In the genomic region with DNA sequence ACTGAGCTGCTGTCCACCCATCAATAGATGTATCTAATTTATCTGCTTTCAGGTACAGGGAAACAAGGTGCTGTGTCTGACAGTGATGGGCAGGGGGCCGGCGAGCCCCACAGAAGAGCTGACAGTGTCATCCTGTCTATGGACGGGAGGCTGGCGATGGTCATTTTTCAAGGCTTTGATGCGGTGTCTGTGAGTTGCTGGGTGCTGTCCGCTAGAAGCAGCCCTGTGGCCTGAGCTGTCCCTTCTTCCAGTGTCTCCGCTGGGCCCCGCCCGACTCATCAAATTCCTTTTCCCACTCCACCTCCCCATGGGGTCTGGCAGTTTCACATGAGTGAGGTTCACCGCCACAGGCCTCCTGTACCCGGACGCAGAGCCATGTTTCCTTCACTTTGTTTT, we compare ENCODE assay signal across 19 cellular contexts.
DNase-seq lines count a peak whose midpoint lies in the region; ATAC-seq and TF ChIP-seq lines count a peak whose summit lies in the region.
"Had no signal": no experiment of that assay in that cellular context is flagged by ENCODE, and none has a peak within 500 bp of the region (broad histone marks: within the 10 kb centered on the region; RNA-seq: fewer than 3 reads in every experiment).

No MANE protein-coding gene starts in this region.

- no peaks in the 10 kb centered on the region for H3K9me3 ChIP-seq in esophagus muscularis mucosa
- no peaks in the 10 kb centered on the region for H3K9me3 ChIP-seq in neuronal stem cell (replicated peaks in 1 of 2; ENCODE audit: control insufficient read depth in 2 of 2, insufficient read depth in 1 of 2, low read depth in 1 of 2, low read length in 2 of 2)

- peak; percentile 12 for DNase-seq in activated CD8-positive, alpha-beta memory T cell treated with anti-CD3 and anti-CD28 coated beads, Interleukin-2, amount 10 ng/mL, durations not matched to agents 7 days and 5 days
- no peak for DNase-seq in activated CD8-positive, alpha-beta memory T cell treated with anti-CD3 and anti-CD28 coated beads, Interleukin-2, amount 50 U/mL, for 48 hours
- DNase-seq in esophagus muscularis mucosa (ENCODE audit: extremely low spot score) = peak; percentile 74
- no peak for DNase-seq in neuronal stem cell (ENCODE audit: low spot score)
- DNase-seq in SKM-1 treated with dmso at 0.1 percent for 144 hours (lab: John Stamatoyannopoulos, UW; ENCODE audit: unreplicated experiment) = no peak
- DNase-seq: 8988T; CD4-positive, alpha-beta memory T cell; DMS153; DMS79; GDM1; GOT3; H7; HFFc6 had no signal

- peaks cover 0 to 16% (median 0%) of the 10 kb centered on the region in 4 donors for H3K27me3 ChIP-seq in esophagus muscularis mucosa
- peaks cover 0 to 11% (median 0%) of the 10 kb centered on the region in 3 experiments for H3K27me3 ChIP-seq in neuronal stem cell (ENCODE audit: control insufficient read depth in 3 of 3, insufficient read depth in 3 of 3, low read depth in 1 of 3, low read length in 3 of 3)
- H3K27me3 ChIP-seq: BLaER1 had no signal

- H3K9me3 Mint-ChIP-seq in activated CD8-positive, alpha-beta memory T cell treated with anti-CD3 and anti-CD28 coated beads, Interleukin-2, amount 10 ng/mL, durations not matched to agents 7 days and 5 days (ENCODE audit: low read depth) = no peaks in the 10 kb centered on the region
- H3K9me3 Mint-ChIP-seq: HFFc6 had no signal

- no peak overlapping the region for H2BK5ac ChIP-seq in neuronal stem cell (ENCODE audit: low read length)

- H3K27me3 Mint-ChIP-seq in activated CD8-positive, alpha-beta memory T cell treated with anti-CD3 and anti-CD28 coated beads, Interleukin-2, amount 10 ng/mL, durations not matched to agents 7 days and 5 days = peaks cover 7% of the 10 kb centered on the region

- no peak overlapping the region for H3K4ac ChIP-seq in neuronal stem cell (ENCODE audit: low read length)

- no peak overlapping the region for H3K4me2 ChIP-seq in neuronal stem cell (ENCODE audit: insufficient read depth, low read length, poor library complexity, severe bottlenecking)
- H3K4me2 ChIP-seq: BLaER1 had no signal

- peak overlapping the region; percentile 28 for H3K23ac ChIP-seq in neuronal stem cell (ENCODE audit: low read depth, low read length, poor library complexity)

- H2BK12ac ChIP-seq in neuronal stem cell (ENCODE audit: low read length) = no peak overlapping the region

- no peak overlapping the region for H4K91ac ChIP-seq in neuronal stem cell (ENCODE audit: low read depth, low read length, poor library complexity)

- no peak overlapping the region for H3K14ac ChIP-seq in neuronal stem cell (ENCODE audit: low read length)

- H3K27ac Mint-ChIP-seq in activated CD8-positive, alpha-beta memory T cell treated with anti-CD3 and anti-CD28 coated beads, Interleukin-2, amount 10 ng/mL, durations not matched to agents 7 days and 5 days = no peak overlapping the region
- H3K27ac Mint-ChIP-seq: CD4-positive, alpha-beta memory T cell; HFFc6 had no signal

- no peak for ATAC-seq in activated CD8-positive, alpha-beta memory T cell treated with anti-CD3 and anti-CD28 coated beads, Interleukin-2, amount 10 ng/mL, durations not matched to agents 7 days and 5 days
- ATAC-seq in HG02571 (IDR thresholded peaks at IDR 0.05; ENCODE audit: unreplicated experiment) (no peak), GM18861 (IDR thresholded peaks at IDR 0.05; ENCODE audit: unreplicated experiment) (no peak)
- ATAC-seq: HCT116, HepG2 had no signal

- H3K9ac ChIP-seq in neuronal stem cell (ENCODE audit: low read depth, low read length, poor library complexity) = no peak overlapping the region
- H3K9ac ChIP-seq: BLaER1 had no signal

- H3K4me1 ChIP-seq in esophagus muscularis mucosa (no peaks in the 10 kb centered on the region), neuronal stem cell (ENCODE audit: control insufficient read depth in 2 of 2, insufficient read depth in 1 of 2, low read depth in 1 of 2, low read length in 2 of 2) (no peaks in the 10 kb centered on the region)

- H3K36me3 ChIP-seq in esophagus muscularis mucosa (no peaks in the 10 kb centered on the region), neuronal stem cell (replicated peaks in 1 of 2; ENCODE audit: control insufficient read depth in 2 of 2, insufficient read depth in 2 of 2, low read length in 2 of 2) (no peaks in the 10 kb centered on the region)
- H3K36me3 ChIP-seq: BLaER1 had no signal

- H3K79me1 ChIP-seq in neuronal stem cell (ENCODE audit: low read depth, low read length) = no peaks in the 10 kb centered on the region

- H2BK15ac ChIP-seq in neuronal stem cell (ENCODE audit: low read length) = no peak overlapping the region

- no peak overlapping the region for H2BK120ac ChIP-seq in neuronal stem cell (ENCODE audit: low read depth, low read length)

- H3K18ac ChIP-seq in neuronal stem cell (ENCODE audit: low read length) = no peak overlapping the region

- no peak overlapping the region for H2AK5ac ChIP-seq in neuronal stem cell (ENCODE audit: low read depth, low read length)

- H3K36me3 Mint-ChIP-seq in activated CD8-positive, alpha-beta memory T cell treated with anti-CD3 and anti-CD28 coated beads, Interleukin-2, amount 10 ng/mL, durations not matched to agents 7 days and 5 days = no peaks in the 10 kb centered on the region
- H3K36me3 Mint-ChIP-seq: CD14-positive monocyte; CD4-positive, alpha-beta memory T cell had no signal

- 94% methylated on average over 12 of the region's 12 CpGs for WGBS in esophagus muscularis mucosa
- no CpG with 5 or more reads among the region's 12 CpGs for WGBS in neuronal stem cell (ENCODE audit: extremely low coverage in 2 of 2, insufficient read length in 2 of 2, insufficient replicate concordance in 1 of 2), 2 donors

- no peak overlapping the region for H4K8ac ChIP-seq in neuronal stem cell (ENCODE audit: low read depth, low read length)

- H3K4me1 Mint-ChIP-seq in activated CD8-positive, alpha-beta memory T cell treated with anti-CD3 and anti-CD28 coated beads, Interleukin-2, amount 10 ng/mL, durations not matched to agents 7 days and 5 days = no peaks in the 10 kb centered on the region
- H3K4me1 Mint-ChIP-seq: CD14-positive monocyte had no signal

- H3K4me3 Mint-ChIP-seq in activated CD8-positive, alpha-beta memory T cell treated with anti-CD3 and anti-CD28 coated beads, Interleukin-2, amount 10 ng/mL, durations not matched to agents 7 days and 5 days = no peak overlapping the region
- H3K4me3 Mint-ChIP-seq: CD14-positive monocyte; CD4-positive, alpha-beta memory T cell; HFFc6 had no signal

- intact Hi-C loops in esophagus muscularis mucosa (cut with DNase I) = no loop called here

- H3K4me3 ChIP-seq in esophagus muscularis mucosa (no peak overlapping the region), neuronal stem cell (ENCODE audit: low read length in 2 of 2) (no peak overlapping the region)
- H3K4me3 ChIP-seq: BLaER1 had no signal

- H3K27ac ChIP-seq in esophagus muscularis mucosa (replicated peaks in 1 of 4) (no peak overlapping the region), neuronal stem cell (replicated peaks; ENCODE audit: low read length) (no peak overlapping the region)
- H3K27ac ChIP-seq: BLaER1 had no signal

- no peak for TF ChIP-seq POLR2A in esophagus muscularis mucosa (IDR thresholded peaks at IDR 0.05; ENCODE audit: low read depth)

- CTCF ChIA-PET in activated CD8-positive, alpha-beta memory T cell treated with anti-CD3 and anti-CD28 coated beads, Interleukin-2, amount 10 ng/mL, durations not matched to agents 7 days and 5 days (lab: Charles Lee) = no interaction called here

- TF ChIP-seq CTCF in esophagus muscularis mucosa (IDR thresholded peaks at IDR 0.05) = no peak

- no peak for TF ChIP-seq EP300 in esophagus muscularis mucosa (IDR thresholded peaks at IDR 0.05)

- H2AFZ ChIP-seq in neuronal stem cell (ENCODE audit: low read length) = no peak overlapping the region

Comparison
In these comparisons a context has a peak if more than half of its experiments do, and no peak if none do; other contexts are left out.
1. DNase-seq: peak in activated CD8-positive, alpha-beta memory T cell treated with anti-CD3 and anti-CD28 coated beads, Interleukin-2, amount 10 ng/mL, durations not matched to agents 7 days and 5 days (single experiment) and esophagus muscularis mucosa (single experiment); none in activated CD8-positive, alpha-beta memory T cell treated with anti-CD3 and anti-CD28 coated beads, Interleukin-2, amount 50 U/mL, for 48 hours (single experiment), neuronal stem cell (single experiment) and SKM-1 treated with dmso at 0.1 percent for 144 hours (single experiment).